9 cellular contexts compared by ENCODE assay signal in the genomic region with DNA sequence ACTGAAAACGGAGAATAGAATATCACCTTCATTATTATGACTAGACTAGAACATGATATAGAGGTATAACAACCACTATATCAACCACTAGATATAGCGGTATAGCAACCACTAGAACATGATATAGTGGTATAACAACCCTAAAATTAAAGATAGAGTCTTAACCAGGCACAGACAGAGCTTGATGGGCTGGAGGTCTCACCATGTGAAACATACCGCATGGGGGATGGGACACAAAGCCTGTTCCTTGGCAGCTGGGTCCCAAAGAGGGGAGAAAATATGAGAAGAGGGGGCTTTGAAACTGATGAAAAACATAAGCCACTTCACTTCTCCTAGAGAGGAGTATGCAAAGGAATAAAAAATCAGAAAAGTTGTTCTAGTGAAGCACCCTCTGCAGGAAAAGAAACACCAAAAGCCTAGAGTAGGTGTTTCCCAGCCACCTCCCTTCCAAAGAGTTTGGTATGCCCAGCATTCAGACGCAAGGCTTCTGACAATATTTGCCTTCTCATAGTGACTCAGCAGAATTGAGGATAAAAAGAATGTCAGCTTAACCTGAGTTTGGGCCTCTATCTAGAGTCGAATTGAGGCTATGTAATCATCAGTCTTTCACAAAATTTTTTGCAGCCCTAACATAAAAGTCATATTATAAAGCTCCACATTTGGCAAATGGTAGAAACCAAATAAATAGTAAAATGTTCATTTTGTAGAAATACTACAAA.
A peak's percentile ranks its signal among the peaks of the same experiment; 100 is the strongest.
DNase-seq lines count a peak whose midpoint lies in the region; ATAC-seq and TF ChIP-seq lines count a peak whose summit lies in the region.
"Had no signal": no experiment of that assay in that cellular context is flagged by ENCODE, and none has a peak within 500 bp of the region (broad histone marks: within the 10 kb centered on the region; RNA-seq: fewer than 3 reads in every experiment).

No MANE protein-coding gene starts in this region.

- POLR2A ChIA-PET in AG04450 (lab: Yijun Ruan, JAX), result no interaction called here

- peak overlapping the region; percentile 47 for H3K27ac ChIP-seq in AG04450 (ENCODE audit: low read depth, low read length)
- H3K27ac ChIP-seq: parathyroid adenoma had no signal

- no peak for TF ChIP-seq CTCF in AG04450 (IDR thresholded peaks at IDR 0.05; ENCODE audit: low read depth, low read length)
- TF ChIP-seq CTCF in BE2C (IDR thresholded peaks at IDR 0.05; ENCODE audit: low read depth, low read length), result no peak

- H3K4me3 ChIP-seq in AG04450 (ENCODE audit: low read depth, low read length) (no peak overlapping the region), adipocyte (ENCODE audit: low read length) (no peak overlapping the region), BE2C (ENCODE audit: low read depth, low read length) (no peak overlapping the region)

- H3K9me3 ChIP-seq in AG04450 (ENCODE audit: control insufficient read depth, insufficient read depth, low read length), result no peaks in the 10 kb centered on the region
- H3K9me3 ChIP-seq in adipocyte (ENCODE audit: control insufficient read depth, low read length), result no peaks in the 10 kb centered on the region
- H3K9me3 ChIP-seq in BE2C, result no peaks in the 10 kb centered on the region

- CTCF ChIA-PET in AG04450 (lab: Charles Lee), result interaction anchor here (1.2 kb wide), 1 partner anchor 26 kb away, joined by 4 read pairs; no protein-coding TSS in a partner anchor

- ATAC-seq in GM19035 (IDR thresholded peaks at IDR 0.05; ENCODE audit: unreplicated experiment), result no peak

- no peaks in the 10 kb centered on the region for H3K27me3 ChIP-seq in AG04450 (ENCODE audit: control insufficient read depth, insufficient read depth, low read length)
- no peaks in the 10 kb centered on the region for H3K27me3 ChIP-seq in adipocyte (replicated peaks; ENCODE audit: control insufficient read depth, insufficient read depth, low read length)
- no peaks in the 10 kb centered on the region for H3K27me3 ChIP-seq in BE2C

- H3K9ac ChIP-seq in adipocyte (ENCODE audit: low read length), result no peak overlapping the region
- H3K9ac ChIP-seq: parathyroid adenoma had no signal

- DNase-seq in AG04450 (ENCODE audit: low read depth, low spot score) (peak; percentile 37), HuH-7.5 (ENCODE audit: low spot score) (peak; percentile 3), adipocyte (ENCODE audit: low read depth) (peak; percentile 89), iPS-NIHi11 (ENCODE audit: low spot score) (peak; percentile 22), NCI-H1694 treated with DMSO at 0.1 percent for 48 hours (lab: John Stamatoyannopoulos, UW) (no peak), BE2C (no peak), NCI-H446 treated with DMSO at 0.1 percent for 48 hours (lab: John Stamatoyannopoulos, UW) (no peak)

- H3K4me1 ChIP-seq in adipocyte (ENCODE audit: control insufficient read depth, insufficient read depth, low read length) (peaks cover 17% of the 10 kb centered on the region), BE2C (no peaks in the 10 kb centered on the region)
- H3K4me1 ChIP-seq: parathyroid adenoma had no signal

- no peaks in the 10 kb centered on the region for H3K36me3 ChIP-seq in adipocyte (ENCODE audit: control insufficient read depth, insufficient read depth, low read length, severe bottlenecking)
- H3K36me3 ChIP-seq in BE2C, result no peaks in the 10 kb centered on the region

Comparison
In these comparisons a context has a peak if more than half of its experiments do, and no peak if none do; other contexts are left out.
1. DNase-seq: peak in AG04450 (single experiment), HuH-7.5 (single experiment), adipocyte (single experiment) and iPS-NIHi11 (single experiment); none in NCI-H1694 treated with DMSO at 0.1 percent for 48 hours (single experiment), BE2C (single experiment) and NCI-H446 treated with DMSO at 0.1 percent for 48 hours (single experiment).